Comparison of ENCODE assay signal across 29 cellular contexts in genomic region chrX:52034211-52034610, GRCh38.
"Had no signal": no experiment of that assay in that cellular context is flagged by ENCODE, and none has a peak within 500 bp of the region (broad histone marks: within the 10 kb centered on the region; RNA-seq: fewer than 3 reads in every experiment).

No MANE protein-coding gene starts in this region.

- H3K4me3 ChIP-seq: neural progenitor cell, ovary, psoas muscle, right lobe of liver, sigmoid colon, skin epidermis, smooth muscle cell, spleen, suprapubic skin, testis, tibial artery, transverse colon, upper lobe of right lung, uterus had no signal

- H3K9me3 ChIP-seq: ovary, psoas muscle, right lobe of liver, sigmoid colon, spleen, suprapubic skin, testis, tibial artery, transverse colon, upper lobe of right lung, uterus had no signal

- ATAC-seq: natural killer cell; psoas muscle; right cardiac atrium; right lobe of liver; stimulated activated memory B cell treated with anti-CD40 and anti-IgM and Interleukin-4, amounts not matched to agents 10 μg/mL and 1 μg/mL and 100 μg/mL, for 72 hours; stimulated activated naive CD8-positive, alpha-beta T cell treated with anti-CD3 and anti-CD28 coated beads, Interleukin-15, amount 100 ng/mL, for 72 hours; stimulated activated naive CD8-positive, alpha-beta T cell treated with anti-CD3 and anti-CD28 coated beads, Interleukin-15, Interleukin-2, amounts not matched to agents 100 U/mL and 50 U/mL, for 24 hours; upper lobe of right lung had no signal

- DNase-seq: natural killer cell; occipital lobe; ovary; posterior cingulate gyrus; psoas muscle; right lobe of liver; sigmoid colon; spleen; stimulated activated CD4-positive, alpha-beta T cell treated with anti-CD3 and anti-CD28 coated beads, Interleukin-12 subunit alpha, Interleukin-12 subunit beta, amount 100 ng/mL, for 4 hours; stimulated activated CD4-positive, alpha-beta T cell treated with anti-CD3 and anti-CD28 coated beads, Interleukin-1b, Interleukin-23, amount 100 ng/mL, for 48 hours; stimulated activated CD4-positive, alpha-beta T cell treated with anti-CD3 and anti-CD28 coated beads, Interleukin-4, amount 100 ng/mL, for 1 hour; stimulated activated CD4-positive, alpha-beta T cell treated with anti-CD3 and anti-CD28 coated beads, Interleukin-4, amount 100 ng/mL, for 4 hours; stimulated activated CD8-positive, alpha-beta memory T cell treated with anti-CD3 and anti-CD28 coated beads, Interleukin-4, amount 100 ng/mL, for 48 hours; stimulated activated naive CD4-positive, alpha-beta T cell; stimulated activated naive CD8-positive, alpha-beta T cell treated with anti-CD3 and anti-CD28 coated beads, Interleukin-15, amount 100 ng/mL, for 72 hours; stimulated activated naive CD8-positive, alpha-beta T cell treated with anti-CD3 and anti-CD28 coated beads, Interleukin-15, Interleukin-2, amounts not matched to agents 100 U/mL and 50 U/mL, for 24 hours; substantia nigra; testis; tibial artery; transverse colon; upper lobe of right lung; uterus had no signal

- H3K27ac ChIP-seq: neural progenitor cell, ovary, parathyroid adenoma, psoas muscle, right lobe of liver, sigmoid colon, skin epidermis, spleen, suprapubic skin, testis, tibial artery, transverse colon, upper lobe of right lung, uterus had no signal

- H3K36me3 ChIP-seq: neural progenitor cell, ovary, right lobe of liver, sigmoid colon, spleen, suprapubic skin, tibial artery, transverse colon, upper lobe of right lung, uterus had no signal

- H3K4me1 ChIP-seq: neural progenitor cell, parathyroid adenoma, psoas muscle, right lobe of liver, sigmoid colon, spleen, suprapubic skin, testis, tibial artery, transverse colon, upper lobe of right lung, uterus had no signal

- H3K27me3 ChIP-seq: neural progenitor cell, ovary, right lobe of liver, sigmoid colon, suprapubic skin, testis, tibial artery, transverse colon, upper lobe of right lung, uterus had no signal
